Comparison of ENCODE assay signal across 9 cellular contexts in the genomic region with DNA sequence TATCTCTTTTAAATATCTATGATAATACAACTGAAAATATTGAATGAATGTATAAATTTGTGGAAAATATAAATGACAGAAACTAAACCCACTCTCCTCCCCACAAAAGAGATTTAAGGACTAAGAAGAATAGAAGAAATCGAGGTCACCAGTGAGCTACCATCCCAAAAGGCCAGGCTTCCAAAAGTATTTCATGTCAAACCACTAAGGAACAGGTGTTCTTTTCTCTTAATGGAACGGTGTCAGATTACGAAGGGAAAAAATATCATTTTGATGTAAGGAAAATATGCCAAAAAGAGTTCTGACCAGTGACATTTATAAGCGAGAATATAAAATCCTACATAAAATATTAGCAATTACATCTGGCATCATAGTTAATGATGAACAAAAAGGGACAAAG. TPM values are rescaled to one million over a fixed set of nuclear protein-coding genes. Genes with fewer than 3 reads are reported as not detected.
"Had no signal": no experiment of that assay in that cellular context is flagged by ENCODE, and none has a peak within 500 bp of the region (broad histone marks: within the 10 kb centered on the region; RNA-seq: fewer than 3 reads in every experiment).

No MANE protein-coding gene starts in this region.

- H3K36me3 ChIP-seq: HAP-1 had no signal

- DNase-seq: GM23248, GOT3, H7, HFFc6, IMR-90 had no signal

- H3K4me1 ChIP-seq: HAP-1 had no signal

- ATAC-seq: HCT116, K562 had no signal

- H3K9me3 ChIP-seq: HAP-1 had no signal

- H3K27ac ChIP-seq: GM23248 had no signal

- H3K4me3 ChIP-seq: GM23248, HAP-1, K562 had no signal

RNA-seq across cellular contexts. Expression of a gene that starts 36.0 kb away (rescaled TPM):
- total RNA-seq: K562 had no signal
- polyA plus RNA-seq: K562 had no signal

RNA-seq across cellular contexts. Expression of a gene that starts 52.4 kb away (rescaled TPM):
- total RNA-seq: GM23248, HT-29 had no signal
